ENCODE assay signal across 19 cellular contexts in genomic region chr20:40359127-40359892, GRCh38.
A peak's percentile ranks its signal among the peaks of the same experiment; 100 is the strongest.
DNase-seq lines count a peak whose midpoint lies in the region; ATAC-seq and TF ChIP-seq lines count a peak whose summit lies in the region.
"Had no signal": no experiment of that assay in that cellular context is flagged by ENCODE, and none has a peak within 500 bp of the region (broad histone marks: within the 10 kb centered on the region; RNA-seq: fewer than 3 reads in every experiment).

No MANE protein-coding gene starts in this region.

- ATAC-seq in GM23338 (no peak), GM19328 (IDR thresholded peaks at IDR 0.05; ENCODE audit: unreplicated experiment) (no peak)

- no peak overlapping the region for H3K4me2 ChIP-seq in GM23338
- no peak overlapping the region for H3K4me2 ChIP-seq in mesenchymal stem cell (ENCODE audit: low read length, poor library complexity, severe bottlenecking)
- H3K4me2 ChIP-seq: KMS-11 had no signal

- H3K79me1 ChIP-seq in mesenchymal stem cell (replicated peaks; ENCODE audit: low read length, poor library complexity, severe bottlenecking): no peaks in the 10 kb centered on the region

- no peaks in the 10 kb centered on the region for H3K9me3 Mint-ChIP-seq in GM23338
- H3K9me3 Mint-ChIP-seq: T-helper 1 cell treated with Interleukin-12 subunit alpha and Interleukin-12 subunit beta and Interleukin-4 antibody, amounts not matched to agents 30 μg/mL and 1 μg/mL, for 36 hours had no signal

- H2AFZ ChIP-seq in GM23338 (0 out of 2 replicates have a peak overlapping the region, but pooled peaks have one; percentile 7), mesenchymal stem cell (ENCODE audit: low read depth, low read length) (no peak overlapping the region)

- H2AK5ac ChIP-seq in mesenchymal stem cell (ENCODE audit: low read length, severe bottlenecking): no peak overlapping the region

- no peak overlapping the region for H2BK5ac ChIP-seq in mesenchymal stem cell (ENCODE audit: low read depth, low read length, poor library complexity, severe bottlenecking)

- no peak overlapping the region for H4K91ac ChIP-seq in mesenchymal stem cell (ENCODE audit: low read length)

- no peaks in the 10 kb centered on the region for H3K36me3 Mint-ChIP-seq in GM23338 (ENCODE audit: low read depth)

- H3K9ac ChIP-seq in mesenchymal stem cell (ENCODE audit: low read length): no peak overlapping the region
- H3K9ac ChIP-seq: KMS-11 had no signal

- no peaks in the 10 kb centered on the region for H3F3A ChIP-seq in GM23338 (replicated peaks; ENCODE audit: low read depth)

- no peaks in the 10 kb centered on the region for H3K27me3 ChIP-seq in GM23338 (ENCODE audit: insufficient read depth)
- H3K27me3 ChIP-seq in mesenchymal stem cell (ENCODE audit: control insufficient read depth in 1 of 2, insufficient read depth in 1 of 2, low read length in 2 of 2): peaks cover 0 to 14% of the 10 kb centered on the region in 2 experiments

- H3K14ac ChIP-seq in mesenchymal stem cell (ENCODE audit: low read length in 2 of 2): no peak overlapping the region

- no peak overlapping the region for H3K18ac ChIP-seq in mesenchymal stem cell (ENCODE audit: low read depth in 1 of 2, low read length in 2 of 2)

- no peak overlapping the region for H2BK12ac ChIP-seq in mesenchymal stem cell (ENCODE audit: low read length in 2 of 2)

- H3K36me3 ChIP-seq in GM23338 (ENCODE audit: insufficient read depth): no peaks in the 10 kb centered on the region
- H3K36me3 ChIP-seq in mesenchymal stem cell (ENCODE audit: control insufficient read depth in 1 of 2, insufficient read depth in 2 of 2, low read depth in 1 of 2, low read length in 2 of 2): no peaks in the 10 kb centered on the region

- peaks cover 2% of the 10 kb centered on the region for H3K27me3 Mint-ChIP-seq in GM23338 (ENCODE audit: insufficient read depth, low read depth, poor library complexity)

- H3K27ac Mint-ChIP-seq in GM23338: no peak overlapping the region
- H3K27ac Mint-ChIP-seq: HFFc6; T-helper 1 cell treated with Interleukin-12 subunit alpha and Interleukin-12 subunit beta and Interleukin-4 antibody, amounts not matched to agents 30 μg/mL and 1 μg/mL, for 36 hours had no signal

- H3K4me1 ChIP-seq in GM23338 (ENCODE audit: insufficient read depth): no peaks in the 10 kb centered on the region
- H3K4me1 ChIP-seq in mesenchymal stem cell (ENCODE audit: control insufficient read depth, insufficient read depth, low read depth, low read length): no peaks in the 10 kb centered on the region

- H2BK15ac ChIP-seq in mesenchymal stem cell (ENCODE audit: low read depth, poor library complexity, severe bottlenecking): no peak overlapping the region

- H3K27ac ChIP-seq in C4-2B (peak overlapping the region; percentile 82; the same call in 1 of the 2 replicates), GM23338 (ENCODE audit: low read depth) (no peak overlapping the region), mesenchymal stem cell (ENCODE audit: low read length, poor library complexity, severe bottlenecking) (no peak overlapping the region)
- H3K27ac ChIP-seq: KMS-11 had no signal

- no peak overlapping the region for H3K23ac ChIP-seq in mesenchymal stem cell (ENCODE audit: low read length in 2 of 2)

- TF ChIP-seq CTCF in C4-2B (conservative IDR thresholded peaks at IDR 0.05) (no peak), GM23338 (conservative IDR thresholded peaks at IDR 0.05; ENCODE audit: low read depth in 2 of 2) (no peak)

- no peaks in the 10 kb centered on the region for H3K9me3 ChIP-seq in mesenchymal stem cell (ENCODE audit: control insufficient read depth, low read length)

- no peak overlapping the region for H3K4me3 Mint-ChIP-seq in GM23338
- H3K4me3 Mint-ChIP-seq: HFFc6; T-helper 1 cell treated with Interleukin-12 subunit alpha and Interleukin-12 subunit beta and Interleukin-4 antibody, amounts not matched to agents 30 μg/mL and 1 μg/mL, for 36 hours had no signal

- peaks cover 2% of the 10 kb centered on the region; the same call in 1 of the 2 replicates for H3K9me2 ChIP-seq in GM23338 (ENCODE audit: insufficient read depth)

- no peaks in the 10 kb centered on the region for H4K20me1 ChIP-seq in GM23338 (replicated peaks; ENCODE audit: insufficient read depth)

- no peak overlapping the region for H4K8ac ChIP-seq in mesenchymal stem cell (ENCODE audit: low read length)

- no peak overlapping the region for H3K4ac ChIP-seq in mesenchymal stem cell (ENCODE audit: low read depth in 1 of 2, low read length in 2 of 2)

- no peak overlapping the region for H3K4me3 ChIP-seq in GM23338
- H3K4me3 ChIP-seq in mesenchymal stem cell (ENCODE audit: insufficient read depth in 1 of 2, low read depth in 1 of 2, low read length in 2 of 2): no peak overlapping the region

- H3K4me1 Mint-ChIP-seq in GM23338: no peaks in the 10 kb centered on the region

- H2BK120ac ChIP-seq in mesenchymal stem cell (ENCODE audit: low read depth, low read length): no peak overlapping the region

- WGBS in mesenchymal stem cell: 40% methylated on average over 4 of the region's 5 CpGs

- DNase-seq in GM23338 (ENCODE audit: low spot score) (no peak), SK-N-DZ (ENCODE audit: low spot score) (peak; percentile 65), mesenchymal stem cell (peak; percentile 27), H4 (ENCODE audit: low spot score) (no peak)
- no peak for DNase-seq in activated naive CD4-positive, alpha-beta T cell treated with anti-CD3 and anti-CD28 coated beads, Interleukin-2, amount 50 U/mL, for 16 hours
- DNase-seq: ACHN, C1 segment of cervical spinal cord, DMS79 treated with DMSO at 0.1 percent for 48 hours, H7, HFFc6, NCI-H1105 treated with DMSO at 0.1 percent for 48 hours, NCI-H187, NCI-H2227 treated with DMSO at 0.1 percent for 48 hours, NCI-H524, NCI-H82 had no signal

- H3K79me2 ChIP-seq in GM23338 (replicated peaks; ENCODE audit: insufficient read depth): no peaks in the 10 kb centered on the region

TF ChIP-seq in GM23338, 12 proteins besides CTCF, POLR2A, EP300 and RAD21 (continues in another document):
- no peak for TF ChIP-seq JUNB (IDR thresholded peaks at IDR 0.05; ENCODE audit: unreplicated experiment)
- TF ChIP-seq EZH2 (IDR thresholded peaks at IDR 0.05; ENCODE audit: low read depth, unreplicated experiment): no peak
- no peak for TF ChIP-seq EZH2phosphoT487 (IDR thresholded peaks at IDR 0.05; ENCODE audit: unreplicated experiment)
- no peak for TF ChIP-seq STAT1 (IDR thresholded peaks at IDR 0.05; ENCODE audit: unreplicated experiment)
- TF ChIP-seq ZNF331 (CRISPR knock-in tag; IDR thresholded peaks at IDR 0.05; ENCODE audit: low read depth): no peak
- no peak for TF ChIP-seq POLR2AphosphoS5 (IDR thresholded peaks at IDR 0.05; ENCODE audit: low read depth)
- TF ChIP-seq ZNF462 (CRISPR knock-in tag; IDR thresholded peaks at IDR 0.05): no peak

Comparison
In these comparisons a context has a peak if more than half of its experiments do, and no peak if none do; other contexts are left out.
1. DNase-seq: peak in SK-N-DZ (single experiment) and mesenchymal stem cell (single experiment); none in GM23338 (single experiment), activated naive CD4-positive, alpha-beta T cell treated with anti-CD3 and anti-CD28 coated beads, Interleukin-2, amount 50 U/mL, for 16 hours (single experiment) and H4 (single experiment).